Comparison of ENCODE assay signal across 8 cellular contexts in genomic region chr12:107684990-107685359, GRCh38. TPM values are rescaled to one million over a fixed set of nuclear protein-coding genes. Genes with fewer than 3 reads are reported as not detected.
A peak's percentile ranks its signal among the peaks of the same experiment; 100 is the strongest.
DNase-seq lines count a peak whose midpoint lies in the region; ATAC-seq and TF ChIP-seq lines count a peak whose summit lies in the region.

No MANE protein-coding gene starts in this region.

- H3K9ac ChIP-seq in ES-I3 (ENCODE audit: low read depth, low read length) = peak overlapping the region; percentile 88

- peaks cover 31% of the 10 kb centered on the region for H3K4me1 Mint-ChIP-seq in activated CD8-positive, alpha-beta memory T cell treated with anti-CD3 and anti-CD28 coated beads, Interleukin-2, amount 10 ng/mL, durations not matched to agents 7 days and 5 days
- H3K4me1 Mint-ChIP-seq in progenitor cell of endocrine pancreas (ENCODE audit: low read depth) = peaks cover 20% of the 10 kb centered on the region

- H3K9me3 ChIP-seq in ES-I3 (ENCODE audit: control insufficient read depth, insufficient read depth, low read length) = no peaks in the 10 kb centered on the region

- no peak for TF ChIP-seq CTCF in fibroblast of villous mesenchyme (IDR thresholded peaks at IDR 0.05; ENCODE audit: insufficient read depth, low read depth, low read length)
- TF ChIP-seq CTCF in progenitor cell of endocrine pancreas (IDR thresholded peaks at IDR 0.05; ENCODE audit: unreplicated experiment) = no peak

- no peaks in the 10 kb centered on the region for H3K9me3 Mint-ChIP-seq in activated CD8-positive, alpha-beta memory T cell treated with anti-CD3 and anti-CD28 coated beads, Interleukin-2, amount 10 ng/mL, durations not matched to agents 7 days and 5 days (ENCODE audit: low read depth)
- H3K9me3 Mint-ChIP-seq in progenitor cell of endocrine pancreas (ENCODE audit: low read depth) = no peaks in the 10 kb centered on the region

- H3K27ac Mint-ChIP-seq in activated CD8-positive, alpha-beta memory T cell treated with anti-CD3 and anti-CD28 coated beads, Interleukin-2, amount 10 ng/mL, durations not matched to agents 7 days and 5 days = peak overlapping the region; percentile 97
- peak overlapping the region; percentile 99 for H3K27ac Mint-ChIP-seq in progenitor cell of endocrine pancreas

- H3K36me3 Mint-ChIP-seq in activated CD8-positive, alpha-beta memory T cell treated with anti-CD3 and anti-CD28 coated beads, Interleukin-2, amount 10 ng/mL, durations not matched to agents 7 days and 5 days = peaks cover 25% of the 10 kb centered on the region
- H3K36me3 Mint-ChIP-seq in progenitor cell of endocrine pancreas (ENCODE audit: insufficient read depth) = peaks cover 10% of the 10 kb centered on the region

- H3K4me1 ChIP-seq in ES-I3 (ENCODE audit: insufficient read depth, low read length) = peaks cover 6% of the 10 kb centered on the region; the same call in 1 of the 2 replicates

- H3K4me3 Mint-ChIP-seq in activated CD8-positive, alpha-beta memory T cell treated with anti-CD3 and anti-CD28 coated beads, Interleukin-2, amount 10 ng/mL, durations not matched to agents 7 days and 5 days = peak overlapping the region; percentile 90
- H3K4me3 Mint-ChIP-seq in progenitor cell of endocrine pancreas (ENCODE audit: low read depth) = peak overlapping the region; percentile 98

- H3K4me3 ChIP-seq in fibroblast of villous mesenchyme (ENCODE audit: low read depth, low read length) = peak overlapping the region; percentile 91

- DNase-seq in NCI-H2029 treated with DMSO at 0.1 percent for 48 hours (lab: John Stamatoyannopoulos, UW) = peak; percentile 25
- DNase-seq in activated CD8-positive, alpha-beta memory T cell treated with anti-CD3 and anti-CD28 coated beads, Interleukin-2, amount 10 ng/mL, durations not matched to agents 7 days and 5 days = peak; percentile 43
- peak; percentile 37 for DNase-seq in fibroblast of villous mesenchyme (ENCODE audit: low read depth)
- no peak for DNase-seq in progenitor cell of endocrine pancreas (ENCODE audit: low spot score, unreplicated experiment)
- no peak for DNase-seq in T-helper 9 cell
- no peak for DNase-seq in retina

- peaks cover 3% of the 10 kb centered on the region; the same call in 1 of the 2 replicates for H3K36me3 ChIP-seq in ES-I3 (ENCODE audit: insufficient read depth, low read length)

- ATAC-seq in activated CD8-positive, alpha-beta memory T cell treated with anti-CD3 and anti-CD28 coated beads, Interleukin-2, amount 10 ng/mL, durations not matched to agents 7 days and 5 days = no peak
- no peak for ATAC-seq in HG03139 (IDR thresholded peaks at IDR 0.05; ENCODE audit: unreplicated experiment)

- CTCF ChIA-PET in activated CD8-positive, alpha-beta memory T cell treated with anti-CD3 and anti-CD28 coated beads, Interleukin-2, amount 10 ng/mL, durations not matched to agents 7 days and 5 days (lab: Charles Lee) = interaction anchor here (0.9 to 2.2 kb wide), 3 partner anchors 9 to 14 kb away, joined by 3 to 9 read pairs (median 8); no protein-coding TSS in a partner anchor

- no peaks in the 10 kb centered on the region for H3K27me3 Mint-ChIP-seq in activated CD8-positive, alpha-beta memory T cell treated with anti-CD3 and anti-CD28 coated beads, Interleukin-2, amount 10 ng/mL, durations not matched to agents 7 days and 5 days
- H3K27me3 Mint-ChIP-seq in progenitor cell of endocrine pancreas = no peaks in the 10 kb centered on the region

RNA-seq across cellular contexts. Expression of gene PWP1, which starts 0.6 kb away (rescaled TPM):
- 10 to 100 TPM; 32.4 to 47.2 TPM for total RNA-seq in activated CD8-positive, alpha-beta memory T cell treated with anti-CD3 and anti-CD28 coated beads, Interleukin-2, amount 10 ng/mL, durations not matched to agents 7 days and 5 days
- total RNA-seq in fibroblast of villous mesenchyme = 58.0 and 68.7 TPM in 2 replicates
- 28.2 and 35.8 TPM in 2 replicates for total RNA-seq in progenitor cell of endocrine pancreas

Comparison
In these comparisons a context has a peak if more than half of its experiments do, and no peak if none do; other contexts are left out.
1. DNase-seq: peak in NCI-H2029 treated with DMSO at 0.1 percent for 48 hours (single experiment), activated CD8-positive, alpha-beta memory T cell treated with anti-CD3 and anti-CD28 coated beads, Interleukin-2, amount 10 ng/mL, durations not matched to agents 7 days and 5 days (single experiment) and fibroblast of villous mesenchyme (single experiment); none in progenitor cell of endocrine pancreas (single experiment), T-helper 9 cell (single experiment) and retina (single experiment).